Comparison of ENCODE assay signal across 26 cellular contexts in genomic region chr1:197362871-197363270, GRCh38.
DNase-seq lines count a peak whose midpoint lies in the region; ATAC-seq, FAIRE-seq and TF ChIP-seq lines count a peak whose summit lies in the region.
"Had no signal": no experiment of that assay in that cellular context is flagged by ENCODE, and none has a peak within 500 bp of the region (broad histone marks: within the 10 kb centered on the region; RNA-seq: fewer than 3 reads in every experiment).

No MANE protein-coding gene starts in this region.

- H4K20me1 ChIP-seq in GM12878 (ENCODE audit: control insufficient read depth, insufficient read depth), result no peaks in the 10 kb centered on the region

- H3K4me1 ChIP-seq in GM12878 (ENCODE audit: control insufficient read depth, insufficient read depth, low read length) (no peaks in the 10 kb centered on the region), pancreas (no peaks in the 10 kb centered on the region)
- H3K4me1 ChIP-seq: A549; BE2C; BLaER1 treated with 17β-estradiol and CSF1 and Interleukin-3, amounts not matched to agents 10 nM and 100 nM had no signal

- POLR2A ChIA-PET in GM12878 (lab: Charles Lee), result no interaction called here

- H3K27ac ChIP-seq in GM12878 (ENCODE audit: control insufficient read depth, insufficient read depth) (no peak overlapping the region), pancreas (no peak overlapping the region)
- H3K27ac ChIP-seq: A549; BLaER1 treated with 17β-estradiol and CSF1 and Interleukin-3, amounts not matched to agents 10 nM and 100 nM; GM23248 had no signal

- no peaks in the 10 kb centered on the region; a peak in 1 of 4 replicates for H3K27me3 ChIP-seq in GM12878 (replicated peaks in 1 of 2; ENCODE audit: control insufficient read depth in 2 of 2, insufficient read depth in 2 of 2, low read length in 1 of 2)
- H3K27me3 ChIP-seq in pancreas, result no peaks in the 10 kb centered on the region
- H3K27me3 ChIP-seq: BE2C; BLaER1 treated with 17β-estradiol and CSF1 and Interleukin-3, amounts not matched to agents 10 nM and 100 nM had no signal

- H3K4me2 ChIP-seq in GM12878 (ENCODE audit: control insufficient read depth, insufficient read depth), result no peak overlapping the region
- H3K4me2 ChIP-seq: A549; BLaER1 treated with 17β-estradiol and CSF1 and Interleukin-3, amounts not matched to agents 10 nM and 100 nM had no signal

- in situ Hi-C loops in GM12878 (cut with MboI), result loop anchor here (25.0 kb wide), 1 partner anchor 526 kb away; no protein-coding TSS in a partner anchor

- DNase-seq in GM12878 (ENCODE audit: low read depth, low spot score) (no peak), pancreas (no peak)
- no peak for DNase-seq in stimulated activated CD4-positive, alpha-beta T cell treated with anti-CD3 and anti-CD28 coated beads, Interleukin-15, amount 100 ng/mL, for 24 hours
- DNase-seq: 8988T; ACHN; AML-193; BE2C; CD4-positive, alpha-beta T cell; CD8-positive, alpha-beta memory T cell; DMS 273 treated with DMSO at 0.1 percent for 48 hours; DMS79; EL; GDM1; GM23248; H7; HCEC 1CT had no signal

- TF ChIP-seq EP300 in GM12878 (IDR thresholded peaks at IDR 0.05; ENCODE audit: borderline replicate concordance in 1 of 2, control insufficient read depth in 1 of 2, low read depth in 2 of 2, low read length in 2 of 2), result no peak

- no peak overlapping the region for H2AFZ ChIP-seq in GM12878 (ENCODE audit: control insufficient read depth, low read depth, low read length)
- H2AFZ ChIP-seq: GM23248 had no signal

- no peaks in the 10 kb centered on the region for H3K79me2 ChIP-seq in GM12878 (ENCODE audit: control insufficient read depth, insufficient read depth, low read length)

- RAD21 ChIA-PET in GM12878 (lab: Charles Lee; ENCODE audit: unreplicated experiment), result no interaction called here

- TF ChIP-seq RAD21 in GM12878 (IDR thresholded peaks at IDR 0.05; ENCODE audit: insufficient read depth, low read depth, low read length), result no peak

- SMC1A ChIA-PET in GM12878 (lab: Charles Lee; ENCODE audit: uncharacterized antibody, unreplicated experiment), result no interaction called here

- H3K4me3 ChIP-seq in GM12878 (no peak overlapping the region), pancreas (no peak overlapping the region)
- H3K4me3 ChIP-seq: A549; BLaER1 treated with 17β-estradiol and CSF1 and Interleukin-3, amounts not matched to agents 10 nM and 100 nM; GM23248 had no signal

- H3K36me3 ChIP-seq in GM12878 (ENCODE audit: control insufficient read depth in 2 of 2, insufficient read depth in 2 of 2, low read length in 1 of 2) (no peaks in the 10 kb centered on the region), pancreas (no peaks in the 10 kb centered on the region)
- H3K36me3 ChIP-seq: BE2C; BLaER1 treated with 17β-estradiol and CSF1 and Interleukin-3, amounts not matched to agents 10 nM and 100 nM had no signal

- CTCF ChIA-PET in GM12878 (lab: Yijun Ruan, JAX), result no interaction called here

- intact Hi-C loops in GM12878 (cut with micrococcal nuclease; ENCODE audit: unreplicated experiment), result no loop called here
- intact Hi-C loops in pancreas (cut with DNase I), result no loop called here

- FAIRE-seq in GM12878 (lab: Jason Lieb, UNC) (no peak), pancreas (lab: Jason Lieb, UNC) (peak; percentile 37)
- FAIRE-seq: A549, GM12891, GM18507, GM19239, H1 had no signal

- H3K9me3 ChIP-seq in GM12878 (replicated peaks; ENCODE audit: control insufficient read depth, insufficient read depth, low read length) (no peaks in the 10 kb centered on the region), pancreas (no peaks in the 10 kb centered on the region)
- H3K9me3 ChIP-seq: A549; BE2C; BLaER1 treated with 17β-estradiol and CSF1 and Interleukin-3, amounts not matched to agents 10 nM and 100 nM had no signal

- no TSS peak for BruUV-seq in GM12878 (replicated peaks; lab: Mats Ljungman, UMichigan)

- no peak overlapping the region for H3K9ac ChIP-seq in GM12878 (ENCODE audit: control insufficient read depth, insufficient read depth, low read length)
- H3K9ac ChIP-seq: BLaER1 treated with 17β-estradiol and CSF1 and Interleukin-3, amounts not matched to agents 10 nM and 100 nM; GM23248 had no signal

- no peak for TF ChIP-seq CTCF in GM12878 (IDR thresholded peaks at IDR 0.05 in 2 of 3, conservative IDR thresholded peaks at IDR 0.05 in 1 of 3; ENCODE audit: control insufficient read depth in 2 of 3, extremely low read depth in 1 of 3, insufficient read depth in 1 of 3, low read depth in 3 of 3, low read length in 3 of 3)
- TF ChIP-seq CTCF in pancreas (IDR thresholded peaks at IDR 0.05), result no peak

- no peak for TF ChIP-seq POLR2A in GM12878 (IDR thresholded peaks at IDR 0.05; ENCODE audit: low read depth, low read length)

- ATAC-seq in GM19035 (IDR thresholded peaks at IDR 0.05; ENCODE audit: unreplicated experiment) (peak; percentile 47), GM21390 (IDR thresholded peaks at IDR 0.05; ENCODE audit: unreplicated experiment) (peak; percentile 45), GM12878 (no peak), pancreas (no peak), HG03196 (IDR thresholded peaks at IDR 0.05; ENCODE audit: unreplicated experiment) (no peak), HG03439 (IDR thresholded peaks at IDR 0.05; ENCODE audit: unreplicated experiment) (no peak)
- ATAC-seq: A549 had no signal

TF ChIP-seq in GM12878, 131 proteins besides CTCF, POLR2A, EP300 and RAD21:
- TF ChIP-seq PKNOX1 (IDR thresholded peaks at IDR 0.05) (no peak), JUNB (IDR thresholded peaks at IDR 0.05) (peak; percentile 31; the same call in 1 of the 2 replicates)

Comparison
In these comparisons a context has a peak if more than half of its experiments do, and no peak if none do; other contexts are left out.
1. ATAC-seq: peak in GM19035 (single experiment) and GM21390 (single experiment); none in GM12878 (single experiment), pancreas (0 of 4), HG03196 (single experiment) and HG03439 (single experiment).